In the genomic region with DNA sequence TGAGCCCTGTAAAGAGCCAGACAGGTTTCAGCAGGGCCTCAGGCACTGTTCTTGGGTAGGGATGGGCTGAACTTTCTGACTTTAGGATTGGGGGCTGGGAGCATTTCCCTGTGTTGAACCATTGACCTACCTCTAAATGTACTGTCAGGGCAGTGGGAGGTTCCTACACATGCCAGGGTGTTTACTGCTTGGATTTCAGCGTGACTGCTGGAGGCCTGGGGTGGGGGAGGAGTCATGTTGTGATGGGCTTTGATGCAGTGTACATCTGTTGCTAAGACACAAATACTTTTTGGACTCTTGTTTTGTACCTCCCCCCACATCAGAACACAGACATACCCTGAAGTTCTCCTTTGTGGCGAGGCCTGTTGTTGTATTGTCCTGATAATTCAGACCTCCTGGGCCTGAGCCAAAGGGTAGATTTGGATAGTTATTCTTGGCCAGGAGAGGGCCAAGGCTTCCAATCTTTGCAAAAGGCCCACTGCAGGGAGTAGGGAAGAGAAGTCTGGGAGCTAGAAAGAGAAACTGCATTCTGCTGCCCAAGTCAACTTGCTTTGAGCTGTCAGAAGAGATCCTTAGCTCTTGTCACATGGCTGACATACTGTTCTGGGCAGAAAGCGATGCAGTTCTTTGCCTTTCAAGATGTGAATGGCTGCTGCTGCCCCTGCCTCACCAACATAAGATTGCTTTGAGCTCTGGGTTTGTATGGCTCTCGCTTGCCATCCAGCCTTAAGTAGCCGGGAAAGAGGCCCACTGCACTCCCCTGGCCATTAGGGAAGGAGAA, we compare ENCODE assay signal across 1 cellular context.
TF ChIP-seq lines count a peak whose summit lies in the region.

No MANE protein-coding gene starts in this region.

TF ChIP-seq in HEK293, 187 proteins besides CTCF, POLR2A, EP300 and RAD21 (continued from another document):
- TF ChIP-seq, protein P1, sequence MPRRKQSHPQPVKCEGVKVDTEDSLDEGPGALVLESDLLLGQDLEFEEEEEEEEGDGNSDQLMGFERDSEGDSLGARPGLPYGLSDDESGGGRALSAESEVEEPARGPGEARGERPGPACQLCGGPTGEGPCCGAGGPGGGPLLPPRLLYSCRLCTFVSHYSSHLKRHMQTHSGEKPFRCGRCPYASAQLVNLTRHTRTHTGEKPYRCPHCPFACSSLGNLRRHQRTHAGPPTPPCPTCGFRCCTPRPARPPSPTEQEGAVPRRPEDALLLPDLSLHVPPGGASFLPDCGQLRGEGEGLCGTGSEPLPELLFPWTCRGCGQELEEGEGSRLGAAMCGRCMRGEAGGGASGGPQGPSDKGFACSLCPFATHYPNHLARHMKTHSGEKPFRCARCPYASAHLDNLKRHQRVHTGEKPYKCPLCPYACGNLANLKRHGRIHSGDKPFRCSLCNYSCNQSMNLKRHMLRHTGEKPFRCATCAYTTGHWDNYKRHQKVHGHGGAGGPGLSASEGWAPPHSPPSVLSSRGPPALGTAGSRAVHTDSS (tag by site-specific recombination; IDR thresholded peaks at IDR 0.05), result no peak
- TF ChIP-seq ZXDB (tag by site-specific recombination; IDR thresholded peaks at IDR 0.05) (peak; percentile 34; the same call in 1 of the 2 replicates), ZNF48 (tag by site-specific recombination; IDR thresholded peaks at IDR 0.05) (no peak), MYNN (tag by site-specific recombination; IDR thresholded peaks at IDR 0.05; ENCODE audit: borderline replicate concordance) (peak; percentile 84), WT1 (tag by site-specific recombination; IDR thresholded peaks at IDR 0.05) (peak; percentile 51; the same call in 1 of the 2 replicates), ZSCAN30 (tag by site-specific recombination; IDR thresholded peaks at IDR 0.05) (peak; percentile 96), EGR2 (tag by site-specific recombination; IDR thresholded peaks at IDR 0.05; ENCODE audit: low read depth) (peak; percentile 53; the same call in 1 of the 2 replicates), ZIC2 (tag by site-specific recombination; IDR thresholded peaks at IDR 0.05) (peak; percentile 95), HOXA7 (CRISPR knock-in tag; IDR thresholded peaks at IDR 0.05; ENCODE audit: borderline replicate concordance) (no peak), SP7 (tag by site-specific recombination; IDR thresholded peaks at IDR 0.05) (peak; percentile 56), SETDB1 (IDR thresholded peaks at IDR 0.05; ENCODE audit: insufficient read length, low read length) (no peak), SP2 (tag by site-specific recombination; IDR thresholded peaks at IDR 0.05) (peak; percentile 32), GLIS1 (tag by site-specific recombination; IDR thresholded peaks at IDR 0.05) (peak; percentile 84), ZNF843 (tag by site-specific recombination; IDR thresholded peaks at IDR 0.05) (0 out of 2 replicates have a peak, but pooled peaks have one; percentile 13), ZEB2 (tag by site-specific recombination; IDR thresholded peaks at IDR 0.05) (no peak), SCRT2 (tag by site-specific recombination; IDR thresholded peaks at IDR 0.05) (peak; percentile 54; the same call in 1 of the 2 replicates), ZBTB17 (tag by site-specific recombination; IDR thresholded peaks at IDR 0.05) (peak; percentile 44), ZBTB8A (tag by site-specific recombination; IDR thresholded peaks at IDR 0.05) (0 out of 2 replicates have a peak, but pooled peaks have one; percentile 18), ZNF341 (tag by site-specific recombination; IDR thresholded peaks at IDR 0.05; ENCODE audit: low read depth) (peak; percentile 16; the same call in 1 of the 2 replicates), ZBTB1 (tag by site-specific recombination; IDR thresholded peaks at IDR 0.05) (no peak), ZNF350 (tag by site-specific recombination; IDR thresholded peaks at IDR 0.05) (no peak)
- TF ChIP-seq, protein P2, sequence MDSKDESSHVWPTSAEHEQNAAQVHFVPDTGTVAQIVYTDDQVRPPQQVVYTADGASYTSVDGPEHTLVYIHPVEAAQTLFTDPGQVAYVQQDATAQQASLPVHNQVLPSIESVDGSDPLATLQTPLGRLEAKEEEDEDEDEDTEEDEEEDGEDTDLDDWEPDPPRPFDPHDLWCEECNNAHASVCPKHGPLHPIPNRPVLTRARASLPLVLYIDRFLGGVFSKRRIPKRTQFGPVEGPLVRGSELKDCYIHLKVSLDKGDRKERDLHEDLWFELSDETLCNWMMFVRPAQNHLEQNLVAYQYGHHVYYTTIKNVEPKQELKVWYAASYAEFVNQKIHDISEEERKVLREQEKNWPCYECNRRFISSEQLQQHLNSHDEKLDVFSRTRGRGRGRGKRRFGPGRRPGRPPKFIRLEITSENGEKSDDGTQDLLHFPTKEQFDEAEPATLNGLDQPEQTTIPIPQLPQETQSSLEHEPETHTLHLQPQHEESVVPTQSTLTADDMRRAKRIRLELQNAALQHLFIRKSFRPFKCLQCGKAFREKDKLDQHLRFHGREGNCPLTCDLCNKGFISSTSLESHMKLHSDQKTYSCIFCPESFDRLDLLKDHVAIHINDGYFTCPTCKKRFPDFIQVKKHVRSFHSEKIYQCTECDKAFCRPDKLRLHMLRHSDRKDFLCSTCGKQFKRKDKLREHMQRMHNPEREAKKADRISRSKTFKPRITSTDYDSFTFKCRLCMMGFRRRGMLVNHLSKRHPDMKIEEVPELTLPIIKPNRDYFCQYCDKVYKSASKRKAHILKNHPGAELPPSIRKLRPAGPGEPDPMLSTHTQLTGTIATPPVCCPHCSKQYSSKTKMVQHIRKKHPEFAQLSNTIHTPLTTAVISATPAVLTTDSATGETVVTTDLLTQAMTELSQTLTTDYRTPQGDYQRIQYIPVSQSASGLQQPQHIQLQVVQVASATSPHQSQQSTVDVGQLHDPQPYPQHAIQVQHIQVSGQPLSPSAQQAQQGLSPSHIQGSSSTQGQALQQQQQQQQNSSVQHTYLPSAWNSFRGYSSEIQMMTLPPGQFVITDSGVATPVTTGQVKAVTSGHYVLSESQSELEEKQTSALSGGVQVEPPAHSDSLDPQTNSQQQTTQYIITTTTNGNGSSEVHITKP (tag by site-specific recombination; IDR thresholded peaks at IDR 0.05), result peak; percentile 89
TF ChIP-seq in HEK293: peak in this region for 25.
